1 cellular context compared by ENCODE assay signal in genomic region chr12:10031771-10032175, GRCh38.
A peak's percentile ranks its signal among the peaks of the same experiment; 100 is the strongest.
TF ChIP-seq lines count a peak whose summit lies in the region.

No MANE protein-coding gene starts in this region.

TF ChIP-seq in K562, 482 proteins besides CTCF, POLR2A, EP300 and RAD21:
- no peak for TF ChIP-seq ZNF76 (CRISPR knock-in tag; IDR thresholded peaks at IDR 0.05; ENCODE audit: borderline replicate concordance)
- no peak for TF ChIP-seq ZNF668 (CRISPR knock-in tag; IDR thresholded peaks at IDR 0.05)
- peak; percentile 37 for TF ChIP-seq RBM25 (IDR thresholded peaks at IDR 0.05; ENCODE audit: low read depth, low read length, severe bottlenecking)
- TF ChIP-seq SRSF1 (IDR thresholded peaks at IDR 0.05; ENCODE audit: low read depth, low read length), result no peak
- no peak for TF ChIP-seq ZNF239 (CRISPR knock-in tag; IDR thresholded peaks at IDR 0.05)
- TF ChIP-seq NFRKB (IDR thresholded peaks at IDR 0.05; ENCODE audit: low read depth), result no peak
